ENCODE assay signal across 19 cellular contexts in genomic region chr17:42055003-42055402, GRCh38.
A peak's percentile ranks its signal among the peaks of the same experiment; 100 is the strongest.
DNase-seq lines count a peak whose midpoint lies in the region; ATAC-seq and TF ChIP-seq lines count a peak whose summit lies in the region.
"Had no signal": no experiment of that assay in that cellular context is flagged by ENCODE, and none has a peak within 500 bp of the region (broad histone marks: within the 10 kb centered on the region; RNA-seq: fewer than 3 reads in every experiment).

No MANE protein-coding gene starts in this region.

- peaks cover 89% of the 10 kb centered on the region for H3K4me1 Mint-ChIP-seq in nephron progenitor cell

- no peaks in the 10 kb centered on the region for H3K27me3 ChIP-seq in WERI-Rb-1 (ENCODE audit: insufficient read depth, low read depth, severe bottlenecking)

- H3K9me3 ChIP-seq in HEK293 (ENCODE audit: control insufficient read depth, insufficient read depth, low read depth, low read length) (no peaks in the 10 kb centered on the region), WERI-Rb-1 (ENCODE audit: severe bottlenecking) (no peaks in the 10 kb centered on the region)
- H3K9me3 ChIP-seq: HAP-1 had no signal

- H3K27me3 Mint-ChIP-seq in nephron progenitor cell (ENCODE audit: low read depth, poor library complexity), result peaks cover 21% of the 10 kb centered on the region

- no peak for TF ChIP-seq CTCF in HEK293 (tag by site-specific recombination; IDR thresholded peaks at IDR 0.05)
- no peak for TF ChIP-seq CTCF in WERI-Rb-1 (IDR thresholded peaks at IDR 0.05; ENCODE audit: low read depth, low read length)
- no peak for TF ChIP-seq CTCF in nephron progenitor cell (IDR thresholded peaks at IDR 0.05)
- no peak for TF ChIP-seq CTCF in GM10266 (IDR thresholded peaks at IDR 0.05; ENCODE audit: control insufficient read depth, insufficient read depth, low read depth, missing control alignments)

- no peaks in the 10 kb centered on the region; the same call in 1 of the 2 replicates for H3K4me1 ChIP-seq in HEK293 (ENCODE audit: control insufficient read depth, insufficient read depth, low read length)
- H3K4me1 ChIP-seq: HAP-1 had no signal

- peak overlapping the region; percentile 39 for H3K27ac Mint-ChIP-seq in nephron progenitor cell
- H3K27ac Mint-ChIP-seq: B cell; CD4-positive, alpha-beta T cell had no signal

- no peaks in the 10 kb centered on the region for H3K36me3 Mint-ChIP-seq in nephron progenitor cell (ENCODE audit: low read depth)

- ATAC-seq in GM21526 (IDR thresholded peaks at IDR 0.05; ENCODE audit: low FRiP score, unreplicated experiment) (no peak), GM21367 (IDR thresholded peaks at IDR 0.05; ENCODE audit: unreplicated experiment) (no peak)

- H3K27ac ChIP-seq in HEK293 (ENCODE audit: extremely low read depth, low read depth, low read length) (no peak overlapping the region), WERI-Rb-1 (peak overlapping the region; percentile 17)
- H3K27ac ChIP-seq: PC-9 had no signal

- H3K36me3 ChIP-seq in HEK293 (ENCODE audit: control insufficient read depth in 2 of 2, insufficient read depth in 1 of 2, low read length in 2 of 2), result no peaks in the 10 kb centered on the region
- H3K36me3 ChIP-seq in WERI-Rb-1, result no peaks in the 10 kb centered on the region; the same call in 1 of the 2 replicates
- H3K36me3 ChIP-seq: HAP-1 had no signal

- POLR2A ChIA-PET in HEK293 (lab: Yijun Ruan, JAX), result interaction anchor here (0.6 to 1.2 kb wide), 5 partner anchors 10 to 366 kb away, joined by 3 to 4 read pairs (median 3); no protein-coding TSS in a partner anchor

- DNase-seq in NCI-H2227 (lab: John Stamatoyannopoulos, UW; ENCODE audit: unreplicated experiment) (peak; percentile 19), NCI-H2227 treated with DMSO at 0.1 percent for 48 hours (lab: John Stamatoyannopoulos, UW) (no peak), WERI-Rb-1 (no peak), nephron progenitor cell (no peak), GM10266 (ENCODE audit: extremely low spot score) (no peak)
- DNase-seq: 8988T; CD4-positive, alpha-beta T cell; DMS153; NCI-H1092 treated with DMSO at 0.1 percent for 48 hours; NCI-H1694; NCI-H2081 treated with DMSO at 0.1 percent for 48 hours; NCI-H345; NCI-H524 treated with DMSO at 0.1 percent for 48 hours; PC-9 had no signal

- CTCF ChIA-PET in HEK293 (lab: Yijun Ruan, JAX), result interaction anchor here (0.6 to 6.5 kb wide), 11 partner anchors 10 to 330 kb away, joined by 3 to 49 read pairs (median 4); no protein-coding TSS in a partner anchor

- H3K4me3 ChIP-seq in HEK293 (ENCODE audit: low read depth, low read length), result no peak overlapping the region
- H3K4me3 ChIP-seq in WERI-Rb-1 (ENCODE audit: low read depth, low read length), result no peak overlapping the region
- H3K4me3 ChIP-seq: HAP-1, PC-9 had no signal

- H3K9me3 Mint-ChIP-seq in nephron progenitor cell, result no peaks in the 10 kb centered on the region
- H3K9me3 Mint-ChIP-seq: CD4-positive, alpha-beta T cell had no signal

- peak overlapping the region; percentile 65 for H3K4me3 Mint-ChIP-seq in nephron progenitor cell
- H3K4me3 Mint-ChIP-seq: B cell; CD4-positive, alpha-beta T cell had no signal

TF ChIP-seq in HEK293, 187 proteins besides CTCF, POLR2A, EP300 and RAD21:
- peak; percentile 16; the same call in 1 of the 2 replicates for TF ChIP-seq EGR2 (tag by site-specific recombination; IDR thresholded peaks at IDR 0.05; ENCODE audit: low read depth)
- TF ChIP-seq ZFP41 (tag by site-specific recombination; IDR thresholded peaks at IDR 0.05; ENCODE audit: borderline replicate concordance), result no peak
TF ChIP-seq in HEK293: peak in this region for 1.
